In the genomic region with DNA sequence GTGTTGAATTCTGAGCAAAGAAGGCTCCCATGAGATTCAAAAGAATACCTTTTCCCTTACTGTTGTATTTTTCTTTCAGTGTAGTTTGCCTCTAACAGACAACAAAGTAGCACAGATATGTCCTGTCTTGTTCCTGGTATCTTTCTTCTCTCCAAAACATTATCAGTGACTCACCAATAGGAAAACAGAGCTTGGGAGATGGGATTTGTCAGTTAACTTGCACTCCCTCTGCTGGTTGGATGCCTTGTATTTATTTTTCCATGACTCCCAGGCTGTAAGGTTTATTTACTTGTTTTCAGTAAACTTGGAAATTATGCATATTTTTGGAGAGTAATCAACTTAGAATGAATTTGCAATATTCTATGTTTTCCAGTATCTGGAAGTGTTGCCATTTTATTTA, we compare ENCODE assay signal across 2 cellular contexts.
A peak's percentile ranks its signal among the peaks of the same experiment; 100 is the strongest.
TF ChIP-seq lines count a peak whose summit lies in the region.

No MANE protein-coding gene starts in this region.

TF ChIP-seq in IMR-90, 13 proteins besides CTCF, POLR2A, EP300 and RAD21 (continued from another document):
- TF ChIP-seq USF2 (IDR thresholded peaks at IDR 0.05; ENCODE audit: low read depth, low read length) (no peak), MAFK (IDR thresholded peaks at IDR 0.05; ENCODE audit: low read depth, low read length) (no peak), RFX5 (IDR thresholded peaks at IDR 0.05; ENCODE audit: low read depth, low read length) (no peak), CHD1 (IDR thresholded peaks at IDR 0.05; ENCODE audit: low read depth, low read length) (no peak), MAZ (IDR thresholded peaks at IDR 0.05; ENCODE audit: borderline replicate concordance, low read depth, low read length) (no peak), BHLHE40 (IDR thresholded peaks at IDR 0.05; ENCODE audit: low read depth, low read length) (no peak), FOS (IDR thresholded peaks at IDR 0.05; ENCODE audit: low read depth, low read length) (no peak)

TF ChIP-seq in HepG2, 621 proteins besides CTCF, POLR2A, EP300 and RAD21 (continued from another document):
- TF ChIP-seq, protein P1, sequence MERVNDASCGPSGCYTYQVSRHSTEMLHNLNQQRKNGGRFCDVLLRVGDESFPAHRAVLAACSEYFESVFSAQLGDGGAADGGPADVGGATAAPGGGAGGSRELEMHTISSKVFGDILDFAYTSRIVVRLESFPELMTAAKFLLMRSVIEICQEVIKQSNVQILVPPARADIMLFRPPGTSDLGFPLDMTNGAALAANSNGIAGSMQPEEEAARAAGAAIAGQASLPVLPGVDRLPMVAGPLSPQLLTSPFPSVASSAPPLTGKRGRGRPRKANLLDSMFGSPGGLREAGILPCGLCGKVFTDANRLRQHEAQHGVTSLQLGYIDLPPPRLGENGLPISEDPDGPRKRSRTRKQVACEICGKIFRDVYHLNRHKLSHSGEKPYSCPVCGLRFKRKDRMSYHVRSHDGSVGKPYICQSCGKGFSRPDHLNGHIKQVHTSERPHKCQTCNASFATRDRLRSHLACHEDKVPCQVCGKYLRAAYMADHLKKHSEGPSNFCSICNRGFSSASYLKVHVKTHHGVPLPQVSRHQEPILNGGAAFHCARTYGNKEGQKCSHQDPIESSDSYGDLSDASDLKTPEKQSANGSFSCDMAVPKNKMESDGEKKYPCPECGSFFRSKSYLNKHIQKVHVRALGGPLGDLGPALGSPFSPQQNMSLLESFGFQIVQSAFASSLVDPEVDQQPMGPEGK (CRISPR knock-in tag; IDR thresholded peaks at IDR 0.05): no peak
- TF ChIP-seq ARID4A (CRISPR knock-in tag; IDR thresholded peaks at IDR 0.05; ENCODE audit: borderline replicate concordance) (no peak), NFYC (CRISPR knock-in tag; IDR thresholded peaks at IDR 0.05) (peak; percentile 43; the same call in 1 of the 2 replicates), BCL3 (CRISPR knock-in tag; IDR thresholded peaks at IDR 0.05) (no peak), RXRB (CRISPR knock-in tag; IDR thresholded peaks at IDR 0.05; ENCODE audit: borderline replicate concordance) (no peak), ZNF788 (CRISPR knock-in tag; IDR thresholded peaks at IDR 0.05; ENCODE audit: borderline replicate concordance) (no peak), STAG1 (CRISPR knock-in tag; IDR thresholded peaks at IDR 0.05) (peak; percentile 50), NCOA5 (CRISPR knock-in tag; IDR thresholded peaks at IDR 0.05) (no peak), FOSL2 (CRISPR knock-in tag; IDR thresholded peaks at IDR 0.05) (peak; percentile 49; the same call in 1 of the 2 replicates)
- TF ChIP-seq, protein P2, sequence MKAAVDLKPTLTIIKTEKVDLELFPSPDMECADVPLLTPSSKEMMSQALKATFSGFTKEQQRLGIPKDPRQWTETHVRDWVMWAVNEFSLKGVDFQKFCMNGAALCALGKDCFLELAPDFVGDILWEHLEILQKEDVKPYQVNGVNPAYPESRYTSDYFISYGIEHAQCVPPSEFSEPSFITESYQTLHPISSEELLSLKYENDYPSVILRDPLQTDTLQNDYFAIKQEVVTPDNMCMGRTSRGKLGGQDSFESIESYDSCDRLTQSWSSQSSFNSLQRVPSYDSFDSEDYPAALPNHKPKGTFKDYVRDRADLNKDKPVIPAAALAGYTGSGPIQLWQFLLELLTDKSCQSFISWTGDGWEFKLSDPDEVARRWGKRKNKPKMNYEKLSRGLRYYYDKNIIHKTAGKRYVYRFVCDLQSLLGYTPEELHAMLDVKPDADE (CRISPR knock-in tag; IDR thresholded peaks at IDR 0.05): no peak
- TF ChIP-seq, protein P3, sequence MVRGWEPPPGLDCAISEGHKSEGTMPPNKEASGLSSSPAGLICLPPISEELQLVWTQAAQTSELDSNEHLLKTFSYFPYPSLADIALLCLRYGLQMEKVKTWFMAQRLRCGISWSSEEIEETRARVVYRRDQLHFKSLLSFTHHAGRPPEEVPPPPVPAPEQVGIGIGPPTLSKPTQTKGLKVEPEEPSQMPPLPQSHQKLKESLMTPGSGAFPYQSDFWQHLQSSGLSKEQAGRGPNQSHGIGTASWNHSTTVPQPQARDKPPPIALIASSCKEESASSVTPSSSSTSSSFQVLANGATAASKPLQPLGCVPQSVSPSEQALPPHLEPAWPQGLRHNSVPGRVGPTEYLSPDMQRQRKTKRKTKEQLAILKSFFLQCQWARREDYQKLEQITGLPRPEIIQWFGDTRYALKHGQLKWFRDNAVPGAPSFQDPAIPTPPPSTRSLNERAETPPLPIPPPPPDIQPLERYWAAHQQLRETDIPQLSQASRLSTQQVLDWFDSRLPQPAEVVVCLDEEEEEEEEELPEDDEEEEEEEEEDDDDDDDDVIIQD (CRISPR knock-in tag; IDR thresholded peaks at IDR 0.05; ENCODE audit: low read depth): no peak
- TF ChIP-seq, protein P4, sequence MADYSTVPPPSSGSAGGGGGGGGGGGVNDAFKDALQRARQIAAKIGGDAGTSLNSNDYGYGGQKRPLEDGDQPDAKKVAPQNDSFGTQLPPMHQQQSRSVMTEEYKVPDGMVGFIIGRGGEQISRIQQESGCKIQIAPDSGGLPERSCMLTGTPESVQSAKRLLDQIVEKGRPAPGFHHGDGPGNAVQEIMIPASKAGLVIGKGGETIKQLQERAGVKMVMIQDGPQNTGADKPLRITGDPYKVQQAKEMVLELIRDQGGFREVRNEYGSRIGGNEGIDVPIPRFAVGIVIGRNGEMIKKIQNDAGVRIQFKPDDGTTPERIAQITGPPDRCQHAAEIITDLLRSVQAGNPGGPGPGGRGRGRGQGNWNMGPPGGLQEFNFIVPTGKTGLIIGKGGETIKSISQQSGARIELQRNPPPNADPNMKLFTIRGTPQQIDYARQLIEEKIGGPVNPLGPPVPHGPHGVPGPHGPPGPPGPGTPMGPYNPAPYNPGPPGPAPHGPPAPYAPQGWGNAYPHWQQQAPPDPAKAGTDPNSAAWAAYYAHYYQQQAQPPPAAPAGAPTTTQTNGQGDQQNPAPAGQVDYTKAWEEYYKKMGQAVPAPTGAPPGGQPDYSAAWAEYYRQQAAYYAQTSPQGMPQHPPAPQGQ (CRISPR knock-in tag; IDR thresholded peaks at IDR 0.05; ENCODE audit: borderline replicate concordance): no peak
- TF ChIP-seq, protein P5, sequence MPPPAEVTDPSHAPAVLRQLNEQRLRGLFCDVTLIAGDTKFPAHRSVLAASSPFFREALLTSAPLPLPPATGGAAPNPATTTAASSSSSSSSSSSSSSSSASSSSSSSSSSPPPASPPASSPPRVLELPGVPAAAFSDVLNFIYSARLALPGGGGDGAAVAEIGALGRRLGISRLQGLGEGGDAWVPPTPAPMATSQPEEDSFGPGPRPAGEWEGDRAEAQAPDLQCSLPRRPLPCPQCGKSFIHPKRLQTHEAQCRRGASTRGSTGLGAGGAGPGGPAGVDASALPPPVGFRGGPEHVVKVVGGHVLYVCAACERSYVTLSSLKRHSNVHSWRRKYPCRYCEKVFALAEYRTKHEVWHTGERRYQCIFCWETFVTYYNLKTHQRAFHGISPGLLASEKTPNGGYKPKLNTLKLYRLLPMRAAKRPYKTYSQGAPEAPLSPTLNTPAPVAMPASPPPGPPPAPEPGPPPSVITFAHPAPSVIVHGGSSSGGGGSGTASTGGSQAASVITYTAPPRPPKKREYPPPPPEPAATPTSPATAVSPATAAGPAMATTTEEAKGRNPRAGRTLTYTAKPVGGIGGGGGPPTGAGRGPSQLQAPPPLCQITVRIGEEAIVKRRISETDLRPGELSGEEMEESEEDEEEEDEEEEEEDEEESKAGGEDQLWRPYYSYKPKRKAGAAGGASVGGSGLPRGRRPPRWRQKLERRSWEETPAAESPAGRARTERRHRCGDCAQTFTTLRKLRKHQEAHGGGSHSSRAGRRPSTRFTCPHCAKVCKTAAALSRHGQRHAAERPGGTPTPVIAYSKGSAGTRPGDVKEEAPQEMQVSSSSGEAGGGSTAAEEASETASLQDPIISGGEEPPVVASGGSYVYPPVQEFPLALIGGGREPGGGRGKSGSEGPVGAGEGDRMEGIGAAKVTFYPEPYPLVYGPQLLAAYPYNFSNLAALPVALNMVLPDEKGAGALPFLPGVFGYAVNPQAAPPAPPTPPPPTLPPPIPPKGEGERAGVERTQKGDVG (CRISPR knock-in tag; IDR thresholded peaks at IDR 0.05; ENCODE audit: borderline replicate concordance): no peak
